ENCODE assay signal across 8 cellular contexts in genomic region chr16:73047221-73047535, GRCh38. TPM values are rescaled to one million over a fixed set of nuclear protein-coding genes. Genes with fewer than 3 reads are reported as not detected.
DNase-seq lines count a peak whose midpoint lies in the region; ATAC-seq, FAIRE-seq and TF ChIP-seq lines count a peak whose summit lies in the region.

No MANE protein-coding gene starts in this region.

- H3K36me3 Mint-ChIP-seq in Caco-2 (ENCODE audit: insufficient read depth, unreplicated experiment) (peaks cover 21% of the 10 kb centered on the region), osteocyte (ENCODE audit: unreplicated experiment) (no peaks in the 10 kb centered on the region)

- peaks cover 42% of the 10 kb centered on the region for H3K4me1 Mint-ChIP-seq in Caco-2 (ENCODE audit: low read depth, unreplicated experiment)
- H3K4me1 Mint-ChIP-seq in osteocyte (ENCODE audit: unreplicated experiment): peaks cover 53% of the 10 kb centered on the region

- POLR2A ChIA-PET in Caco-2 (lab: Charles Lee) (interaction anchor here (0.5 to 0.9 kb wide), 4 partner anchors 9 to 928 kb away, joined by 3 to 11 read pairs (median 4); no protein-coding TSS in a partner anchor), PC-9 (lab: Charles Lee; ENCODE audit: unreplicated experiment) (interaction anchor here (0.6 to 0.9 kb wide), 3 partner anchors 10 to 755 kb away, joined by 4 to 10 read pairs (median 5); no protein-coding TSS in a partner anchor), endothelial cell of umbilical vein (lab: Charles Lee) (no interaction called here)

- H3K79me2 ChIP-seq in PC-9 (ENCODE audit: low read depth): peaks cover 89% of the 10 kb centered on the region
- H3K79me2 ChIP-seq in endothelial cell of umbilical vein (ENCODE audit: control insufficient read depth, insufficient read depth, low read length): peaks cover 73% of the 10 kb centered on the region

- peaks cover 35% of the 10 kb centered on the region for H3F3A ChIP-seq in PC-9 (ENCODE audit: insufficient read depth, low read depth)

- no peaks in the 10 kb centered on the region for H3K9me3 ChIP-seq in Caco-2
- H3K9me3 ChIP-seq in PC-9 (ENCODE audit: insufficient read depth, low read depth): no peaks in the 10 kb centered on the region
- no peaks in the 10 kb centered on the region for H3K9me3 ChIP-seq in endothelial cell of umbilical vein (replicated peaks; ENCODE audit: control insufficient read depth, insufficient read depth, low read length)

- H3K4me3 Mint-ChIP-seq in Caco-2 (ENCODE audit: unreplicated experiment) (peak overlapping the region; percentile 73), osteocyte (ENCODE audit: unreplicated experiment) (peak overlapping the region; percentile 83)

- peak overlapping the region; percentile 92 for H3K4me3 ChIP-seq in Caco-2 (ENCODE audit: low read depth, low read length)
- H3K4me3 ChIP-seq in PC-9: peak overlapping the region; percentile 89
- peak overlapping the region in 2 of 3 experiments; percentile 70 to 74 for H3K4me3 ChIP-seq in endothelial cell of umbilical vein (replicated peaks in 1 of 3; ENCODE audit: insufficient read depth in 1 of 3, low read depth in 1 of 3, low read length in 3 of 3)

- H3K36me3 ChIP-seq in Caco-2 (ENCODE audit: control insufficient read depth, insufficient read depth, low read length): no peaks in the 10 kb centered on the region
- no peaks in the 10 kb centered on the region for H3K36me3 ChIP-seq in PC-9 (ENCODE audit: low read depth)
- H3K36me3 ChIP-seq in endothelial cell of umbilical vein (ENCODE audit: control insufficient read depth in 2 of 2, extremely low read depth in 1 of 2, insufficient read depth in 2 of 2, low read length in 2 of 2): no peaks in the 10 kb centered on the region

- no peak for FAIRE-seq in endothelial cell of umbilical vein (lab: Jason Lieb, UNC)

- H3K27me3 ChIP-seq in Caco-2 (replicated peaks; ENCODE audit: control insufficient read depth, insufficient read depth, low read length): no peaks in the 10 kb centered on the region
- no peaks in the 10 kb centered on the region for H3K27me3 ChIP-seq in PC-9 (ENCODE audit: insufficient read depth, low read depth)
- no peaks in the 10 kb centered on the region for H3K27me3 ChIP-seq in endothelial cell of umbilical vein (ENCODE audit: control insufficient read depth in 2 of 2, insufficient read depth in 2 of 2, low read length in 2 of 2)

- CTCF ChIA-PET in Caco-2 (lab: Charles Lee) (interaction anchor here (0.6 to 1.1 kb wide), 3 partner anchors 51 to 549 kb away, joined by 3 to 5 read pairs (median 3); no protein-coding TSS in a partner anchor), PC-9 (lab: Charles Lee) (no interaction called here), endothelial cell of umbilical vein (lab: Charles Lee) (interaction anchor here (0.9 to 4.8 kb wide), 3 partner anchors 10 to 214 kb away, joined by 3 to 22 read pairs (median 4); no protein-coding TSS in a partner anchor)

- H3K9me3 Mint-ChIP-seq in Caco-2 (ENCODE audit: unreplicated experiment): no peaks in the 10 kb centered on the region
- no peaks in the 10 kb centered on the region for H3K9me3 Mint-ChIP-seq in osteocyte (ENCODE audit: unreplicated experiment)

- H4K20me1 ChIP-seq in PC-9 (ENCODE audit: insufficient read depth): no peaks in the 10 kb centered on the region
- H4K20me1 ChIP-seq in endothelial cell of umbilical vein (replicated peaks; ENCODE audit: control insufficient read depth, extremely low read depth, insufficient read depth, low read length): no peaks in the 10 kb centered on the region

- H3K4me1 ChIP-seq in Caco-2: peaks cover 71% of the 10 kb centered on the region
- H3K4me1 ChIP-seq in PC-9 (replicated peaks; ENCODE audit: insufficient read depth): peaks cover 62% of the 10 kb centered on the region
- H3K4me1 ChIP-seq in endothelial cell of umbilical vein (ENCODE audit: control insufficient read depth, extremely low read depth, insufficient read depth, low read length): peaks cover 20% of the 10 kb centered on the region

- no peaks in the 10 kb centered on the region for H3K9me2 ChIP-seq in PC-9 (ENCODE audit: insufficient read depth)

- TF ChIP-seq CTCF in Caco-2 (IDR thresholded peaks at IDR 0.05; ENCODE audit: insufficient read depth in 1 of 2, low read depth in 1 of 2, low read length in 1 of 2, severe bottlenecking in 1 of 2, unreplicated experiment in 1 of 2) (no peak), PC-9 (conservative IDR thresholded peaks at IDR 0.05) (no peak), endothelial cell of umbilical vein (IDR thresholded peaks at IDR 0.05; ENCODE audit: extremely low read depth in 1 of 2, insufficient read depth in 1 of 2, low read depth in 1 of 2, low read length in 2 of 2) (no peak), osteocyte (IDR thresholded peaks at IDR 0.05) (no peak)

- BruUV-seq in Caco-2 (replicated peaks; lab: Mats Ljungman, UMichigan) (no TSS peak), PC-9 (replicated peaks; lab: Mats Ljungman, UMichigan) (no TSS peak), endothelial cell of umbilical vein (replicated peaks; lab: Mats Ljungman, UMichigan) (no TSS peak)

- H3K4me2 ChIP-seq in PC-9 (peak overlapping the region; percentile 97), endothelial cell of umbilical vein (ENCODE audit: insufficient read depth, low read length) (peak overlapping the region; percentile 58)

- no peak overlapping the region for H3K9ac ChIP-seq in endothelial cell of umbilical vein (replicated peaks; ENCODE audit: extremely low read depth, insufficient read depth, low read length)

- dilution Hi-C loops in endothelial cell of umbilical vein (cut with MboI; ENCODE audit: extremely low pct_ligation_motif_present, low sequenced_read_pairs): no loop called here

- intact Hi-C loops in Caco-2 (cut with micrococcal nuclease; ENCODE audit: unreplicated experiment) (loop anchor here (5.0 kb wide), 2 partner anchors 150 to 545 kb away; no protein-coding TSS in a partner anchor), PC-9 (cut with micrococcal nuclease; ENCODE audit: unreplicated experiment) (loop anchor here (5.0 kb wide), 2 partner anchors 120 to 545 kb away; no protein-coding TSS in a partner anchor), endothelial cell of umbilical vein (cut with micrococcal nuclease) (no loop called here), posterior vena cava (cut with DNase I) (loop anchor here (5.0 to 10.0 kb wide), 3 partner anchors 105 to 212 kb away; no protein-coding TSS in a partner anchor)

- no peak for ATAC-seq in GM21717 (IDR thresholded peaks at IDR 0.05; ENCODE audit: unreplicated experiment)

- DNase-seq in Caco-2 (no peak), PC-9 (peak in 1 of 2 experiments; percentile 94), endothelial cell of umbilical vein (ENCODE audit: low read depth, low spot score) (no peak), osteocyte (ENCODE audit: extremely low spot score, unreplicated experiment) (no peak), posterior vena cava (ENCODE audit: low spot score) (no peak)
- no peak for DNase-seq in stimulated activated CD4-positive, alpha-beta T cell treated with anti-CD3 and anti-CD28 coated beads, Interleukin-2, amount 100 ng/mL, for 48 hours
- DNase-seq in stimulated activated CD4-positive, alpha-beta T cell treated with anti-CD3 and anti-CD28 coated beads, Interleukin-15, amount 100 ng/mL, for 24 hours: no peak

- peak overlapping the region; percentile 97 for H3K27ac ChIP-seq in PC-9
- H3K27ac ChIP-seq in endothelial cell of umbilical vein (ENCODE audit: insufficient read depth, low read depth, low read length): no peak overlapping the region

- H3K27ac Mint-ChIP-seq in Caco-2 (ENCODE audit: unreplicated experiment) (peak overlapping the region; percentile 77), osteocyte (ENCODE audit: unreplicated experiment) (peak overlapping the region; percentile 94)

- peak overlapping the region; percentile 70; the same call in 1 of the 2 replicates for H2AFZ ChIP-seq in PC-9
- H2AFZ ChIP-seq in endothelial cell of umbilical vein (ENCODE audit: low read depth, low read length): no peak overlapping the region

- no peaks in the 10 kb centered on the region for H3K9me1 ChIP-seq in endothelial cell of umbilical vein (replicated peaks; ENCODE audit: control insufficient read depth, extremely low read depth, insufficient read depth, low read length)

- TF ChIP-seq POLR2A in endothelial cell of umbilical vein (IDR thresholded peaks at IDR 0.05; ENCODE audit: low read depth, low read length): no peak

- H3K27me3 Mint-ChIP-seq in Caco-2 (ENCODE audit: insufficient read depth, unreplicated experiment) (no peaks in the 10 kb centered on the region), osteocyte (ENCODE audit: unreplicated experiment) (no peaks in the 10 kb centered on the region)

TF ChIP-seq in endothelial cell of umbilical vein, 7 proteins besides CTCF, POLR2A, EP300 and RAD21:
- TF ChIP-seq GATA2 (IDR thresholded peaks at IDR 0.05; ENCODE audit: insufficient read depth, insufficient read length, low read depth, low read length) (no peak), JUN (IDR thresholded peaks at IDR 0.05; ENCODE audit: borderline replicate concordance, insufficient read depth, insufficient read length, low read depth) (no peak), EZH2 (IDR thresholded peaks at IDR 0.05; ENCODE audit: borderline replicate concordance, low read depth, low read length, severe bottlenecking) (no peak), POLR2AphosphoS5 (IDR thresholded peaks at IDR 0.05; ENCODE audit: insufficient read depth, low read depth, low read length) (no peak), MYC (IDR thresholded peaks at IDR 0.05; ENCODE audit: low read depth, low read length) (no peak), MAX (IDR thresholded peaks at IDR 0.05; ENCODE audit: insufficient read depth, insufficient read length) (no peak), FOS (IDR thresholded peaks at IDR 0.05; ENCODE audit: borderline replicate concordance, insufficient read depth, low read length) (no peak)

RNA-seq across cellular contexts. Expression of gene ZFHX3, which starts 0.8 kb away (rescaled TPM):
- total RNA-seq in Caco-2 (2022) (39.9 TPM in 2 replicates), PC-9 (2021) (20.5 and 23.1 TPM in 2 replicates), endothelial cell of umbilical vein (17.7 and 18.8 TPM in 2 replicates), osteocyte (89.1 and 97.0 TPM in 2 replicates), posterior vena cava (10 to 100 TPM; 40.8 to 43.7 TPM)
- polyA plus RNA-seq in endothelial cell of umbilical vein: 3.0 and 3.7 TPM in 2 replicates
- polyA plus RNA-seq in endothelial cell of umbilical vein (2011; cell fraction: cytosol; rRNA removed): 4.4 and 4.7 TPM in 2 replicates
- 10.3 and 10.5 TPM in 2 replicates for polyA plus RNA-seq in endothelial cell of umbilical vein (2011; cell fraction: nucleus; rRNA removed)
- polyA plus RNA-seq in endothelial cell of umbilical vein (2012): 7.6 and 7.8 TPM in 2 replicates
- polyA minus RNA-seq in endothelial cell of umbilical vein: 14.8 and 14.9 TPM in 2 replicates
- polyA minus RNA-seq in endothelial cell of umbilical vein (2011; cell fraction: cytosol; rRNA and poly(A)+ RNA removed): 11.3 TPM
- 24.3 and 25.1 TPM in 2 replicates for polyA minus RNA-seq in endothelial cell of umbilical vein (2011; cell fraction: nucleus; rRNA and poly(A)+ RNA removed)
